ENCODE assay signal across 13 cellular contexts in genomic region chr12:40970320-40970907, GRCh38.
A peak's percentile ranks its signal among the peaks of the same experiment; 100 is the strongest.
DNase-seq lines count a peak whose midpoint lies in the region; ATAC-seq and TF ChIP-seq lines count a peak whose summit lies in the region.
"Had no signal": no experiment of that assay in that cellular context is flagged by ENCODE, and none has a peak within 500 bp of the region (broad histone marks: within the 10 kb centered on the region; RNA-seq: fewer than 3 reads in every experiment).

No MANE protein-coding gene starts in this region.

- H3K4me3 ChIP-seq in RWPE2 (ENCODE audit: severe bottlenecking), result no peak overlapping the region
- H3K4me3 ChIP-seq: ascending aorta, vagina had no signal

- H3K36me3 ChIP-seq in RWPE2 (ENCODE audit: low read depth), result no peaks in the 10 kb centered on the region
- H3K36me3 ChIP-seq: ascending aorta, vagina had no signal

- no peak overlapping the region for H3K27ac Mint-ChIP-seq in T-helper 17 cell
- H3K27ac Mint-ChIP-seq: naive thymus-derived CD8-positive, alpha-beta T cell had no signal

- H3K27me3 ChIP-seq in RWPE2 (ENCODE audit: insufficient read depth, poor library complexity, severe bottlenecking), result no peaks in the 10 kb centered on the region
- H3K27me3 ChIP-seq: ascending aorta, vagina had no signal

- no peaks in the 10 kb centered on the region for H3K36me3 Mint-ChIP-seq in T-helper 17 cell (ENCODE audit: low read depth)
- H3K36me3 Mint-ChIP-seq: naive thymus-derived CD8-positive, alpha-beta T cell had no signal

- no peaks in the 10 kb centered on the region for H3K27me3 Mint-ChIP-seq in T-helper 17 cell
- H3K27me3 Mint-ChIP-seq: naive thymus-derived CD8-positive, alpha-beta T cell had no signal

- DNase-seq in DMS53 treated with DMSO at 0.1 percent for 48 hours (lab: John Stamatoyannopoulos, UW; ENCODE audit: unreplicated experiment) (peak; percentile 15), HuH-7 (ENCODE audit: low spot score) (peak; percentile 2), RWPE2 (ENCODE audit: low spot score) (no peak), kidney tubule cell (ENCODE audit: low spot score) (peak; percentile 33), T-helper 17 cell (no peak), HK-2 (ENCODE audit: unreplicated experiment) (no peak)
- no peak for DNase-seq in activated CD4-positive, CD25-positive, alpha-beta regulatory T cell (lab: John Stamatoyannopoulos, UW)
- no peak for DNase-seq in activated effector memory CD4-positive, alpha-beta T cell treated with anti-CD3 and anti-CD28 coated beads, Interleukin-2, amount 50 U/mL, for 16 hours
- DNase-seq: Calu3; naive thymus-derived CD8-positive, alpha-beta T cell; T-helper 9 cell had no signal

- ATAC-seq in RWPE2 (ENCODE audit: low read depth) (no peak), T-helper 17 cell (no peak)
- ATAC-seq: naive thymus-derived CD8-positive, alpha-beta T cell had no signal

- H3K4me1 Mint-ChIP-seq in T-helper 17 cell, result no peaks in the 10 kb centered on the region
- H3K4me1 Mint-ChIP-seq: naive thymus-derived CD8-positive, alpha-beta T cell had no signal

- H3K4me3 Mint-ChIP-seq in T-helper 17 cell, result no peak overlapping the region
- H3K4me3 Mint-ChIP-seq: naive thymus-derived CD8-positive, alpha-beta T cell had no signal

- no peak overlapping the region for H3K27ac ChIP-seq in RWPE2 (ENCODE audit: poor library complexity, severe bottlenecking)
- H3K27ac ChIP-seq: ascending aorta, vagina had no signal

- TF ChIP-seq CTCF in RWPE2 (IDR thresholded peaks at IDR 0.05; ENCODE audit: poor library complexity, severe bottlenecking), result peak; percentile 27

- H3K4me1 ChIP-seq in RWPE2 (ENCODE audit: insufficient read depth, poor library complexity, severe bottlenecking), result no peaks in the 10 kb centered on the region
- H3K4me1 ChIP-seq: ascending aorta, vagina had no signal

- no peaks in the 10 kb centered on the region for H3K9me3 ChIP-seq in RWPE2 (ENCODE audit: severe bottlenecking)
- no peaks in the 10 kb centered on the region for H3K9me3 ChIP-seq in T-helper 17 cell (ENCODE audit: control insufficient read depth, low read length, poor library complexity, severe bottlenecking)
- H3K9me3 ChIP-seq: ascending aorta, vagina had no signal

Comparison
In these comparisons a context has a peak if more than half of its experiments do, and no peak if none do; other contexts are left out.
1. DNase-seq: peak in DMS53 treated with DMSO at 0.1 percent for 48 hours (single experiment), HuH-7 (single experiment) and kidney tubule cell (single experiment); none in RWPE2 (single experiment), activated CD4-positive, CD25-positive, alpha-beta regulatory T cell (0 of 4), T-helper 17 cell (0 of 3), activated effector memory CD4-positive, alpha-beta T cell treated with anti-CD3 and anti-CD28 coated beads, Interleukin-2, amount 50 U/mL, for 16 hours (single experiment) and HK-2 (single experiment).